12 cellular contexts compared by ENCODE assay signal in genomic region chr2:25960920-25961319, GRCh38. TPM values are rescaled to one million over a fixed set of nuclear protein-coding genes. Genes with fewer than 3 reads are reported as not detected.
DNase-seq lines count a peak whose midpoint lies in the region; ATAC-seq and TF ChIP-seq lines count a peak whose summit lies in the region.
"Had no signal": no experiment of that assay in that cellular context is flagged by ENCODE, and none has a peak within 500 bp of the region (broad histone marks: within the 10 kb centered on the region; RNA-seq: fewer than 3 reads in every experiment).

No MANE protein-coding gene starts in this region.

- no peaks in the 10 kb centered on the region for H3K9me3 Mint-ChIP-seq in central memory CD8-positive, alpha-beta T cell
- H3K9me3 Mint-ChIP-seq in neural progenitor cell = no peaks in the 10 kb centered on the region
- H3K9me3 Mint-ChIP-seq: activated B cell treated with CpG ODN at 0.5 μM for 24 hours had no signal

- no peak overlapping the region for H2AFZ ChIP-seq in neural progenitor cell (replicated peaks)

- H3K4me1 Mint-ChIP-seq in central memory CD8-positive, alpha-beta T cell = peaks cover 9% of the 10 kb centered on the region
- H3K4me1 Mint-ChIP-seq in neural progenitor cell = peaks cover 9% of the 10 kb centered on the region

- no peak overlapping the region for H3K4me3 Mint-ChIP-seq in central memory CD8-positive, alpha-beta T cell
- no peak overlapping the region for H3K4me3 Mint-ChIP-seq in neural progenitor cell
- H3K4me3 Mint-ChIP-seq: activated B cell treated with CpG ODN at 0.5 μM for 24 hours had no signal

- TF ChIP-seq CTCF in neural progenitor cell (IDR thresholded peaks at IDR 0.05) (no peak), coronary artery (IDR thresholded peaks at IDR 0.05) (no peak)

- H3K27ac ChIP-seq in neural progenitor cell (peak overlapping the region; percentile 53), coronary artery (peak overlapping the region in 1 of 2 donors; percentile 8)
- H3K27ac ChIP-seq: thoracic aorta had no signal

- no peak for ATAC-seq in central memory CD8-positive, alpha-beta T cell (replicated peaks; ENCODE audit: extremely low read depth, poor library complexity, severe bottlenecking)
- ATAC-seq in HG03135 (IDR thresholded peaks at IDR 0.05; ENCODE audit: unreplicated experiment) = no peak
- ATAC-seq in HG02885 (IDR thresholded peaks at IDR 0.05; ENCODE audit: poor library complexity, unreplicated experiment) = no peak

- H3K27me3 ChIP-seq in neural progenitor cell = no peaks in the 10 kb centered on the region

- H3K36me3 Mint-ChIP-seq in central memory CD8-positive, alpha-beta T cell (ENCODE audit: insufficient read depth) = no peaks in the 10 kb centered on the region
- peaks cover 11% of the 10 kb centered on the region for H3K36me3 Mint-ChIP-seq in neural progenitor cell

- DNase-seq in GM03348 (ENCODE audit: low spot score) (peak; percentile 24), NOMO-1 treated with DMSO at 0.1 percent for 48 hours (lab: John Stamatoyannopoulos, UW; ENCODE audit: unreplicated experiment) (peak; percentile 84), neural progenitor cell (ENCODE audit: low spot score) (no peak), coronary artery (ENCODE audit: low spot score) (no peak)
- DNase-seq in central memory CD8-positive, alpha-beta T cell (ENCODE audit: low spot score in 2 of 2) = no peak
- DNase-seq in stimulated activated naive CD4-positive, alpha-beta T cell treated with Interleukin-2 at 50 U/mL for 16 hours (lab: John Stamatoyannopoulos, UW) = no peak
- DNase-seq: activated B cell treated with CpG ODN at 0.5 μM for 24 hours, NCI-H2081 treated with DMSO at 0.1 percent for 48 hours had no signal

- H3K79me2 ChIP-seq in neural progenitor cell (ENCODE audit: low read depth) = peaks cover 3% of the 10 kb centered on the region

- peaks cover 5% of the 10 kb centered on the region for H3F3A ChIP-seq in neural progenitor cell (ENCODE audit: low read depth)

- peak overlapping the region; percentile 1 for H3K27ac Mint-ChIP-seq in central memory CD8-positive, alpha-beta T cell (ENCODE audit: low read depth)
- no peak overlapping the region for H3K27ac Mint-ChIP-seq in neural progenitor cell
- H3K27ac Mint-ChIP-seq: activated B cell treated with CpG ODN at 0.5 μM for 24 hours had no signal

- H3K27me3 Mint-ChIP-seq in central memory CD8-positive, alpha-beta T cell = no peaks in the 10 kb centered on the region
- H3K27me3 Mint-ChIP-seq in neural progenitor cell (ENCODE audit: insufficient read depth, low read depth) = peaks cover 3% of the 10 kb centered on the region
- H3K27me3 Mint-ChIP-seq: activated B cell treated with CpG ODN at 0.5 μM for 24 hours had no signal

- H3K9ac ChIP-seq in neural progenitor cell = no peak overlapping the region

- H3K4me1 ChIP-seq in neural progenitor cell = no peaks in the 10 kb centered on the region

- H4K20me1 ChIP-seq in neural progenitor cell (ENCODE audit: low read depth) = peaks cover 6% of the 10 kb centered on the region

- H3K36me3 ChIP-seq in neural progenitor cell = no peaks in the 10 kb centered on the region
- H3K36me3 ChIP-seq: thoracic aorta had no signal

- H3K4me2 ChIP-seq in neural progenitor cell = no peak overlapping the region

- H3K9me3 ChIP-seq in neural progenitor cell (ENCODE audit: low read depth) = no peaks in the 10 kb centered on the region
- H3K9me3 ChIP-seq: thoracic aorta had no signal

- H3K4me3 ChIP-seq in neural progenitor cell = no peak overlapping the region
- no peak overlapping the region for H3K4me3 ChIP-seq in coronary artery
- H3K4me3 ChIP-seq: skin epidermis, thoracic aorta had no signal

RNA-seq across cellular contexts. Expression of gene KIF3C, which starts 21.4 kb away (rescaled TPM):
- total RNA-seq in neural progenitor cell (ENCODE audit: low replicate concordance) = 13.2 and 25.9 TPM in 2 replicates

Comparison
In these comparisons a context has a peak if more than half of its experiments do, and no peak if none do; other contexts are left out.
1. DNase-seq: peak in GM03348 (single experiment) and NOMO-1 treated with DMSO at 0.1 percent for 48 hours (single experiment); none in central memory CD8-positive, alpha-beta T cell (0 of 2), neural progenitor cell (single experiment), coronary artery (single experiment) and stimulated activated naive CD4-positive, alpha-beta T cell treated with Interleukin-2 at 50 U/mL for 16 hours (single experiment).